1 cellular context compared by ENCODE assay signal in the genomic region with DNA sequence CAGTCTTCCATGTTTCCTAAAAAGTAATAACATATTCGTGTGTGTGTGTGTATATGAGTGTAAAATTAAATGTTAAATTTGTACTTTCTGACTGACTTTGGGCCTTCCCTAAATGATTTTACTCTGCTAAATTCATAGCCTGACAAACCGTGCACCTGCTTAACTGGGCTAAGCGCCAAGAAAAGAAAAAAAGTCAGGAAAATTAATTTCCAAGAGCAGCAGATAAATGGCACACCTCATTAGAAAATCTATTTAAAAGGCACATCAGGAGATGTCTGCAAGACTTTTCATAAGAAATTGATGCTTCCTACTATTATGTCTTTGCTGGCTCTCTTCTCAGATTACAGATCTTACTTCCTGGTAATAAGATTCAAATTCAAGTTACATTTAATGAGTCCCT.
TF ChIP-seq lines count a peak whose summit lies in the region.

No MANE protein-coding gene starts in this region.

TF ChIP-seq in GM23338, 12 proteins besides CTCF, POLR2A, EP300 and RAD21 (continued from another document):
- TF ChIP-seq, protein P1, sequence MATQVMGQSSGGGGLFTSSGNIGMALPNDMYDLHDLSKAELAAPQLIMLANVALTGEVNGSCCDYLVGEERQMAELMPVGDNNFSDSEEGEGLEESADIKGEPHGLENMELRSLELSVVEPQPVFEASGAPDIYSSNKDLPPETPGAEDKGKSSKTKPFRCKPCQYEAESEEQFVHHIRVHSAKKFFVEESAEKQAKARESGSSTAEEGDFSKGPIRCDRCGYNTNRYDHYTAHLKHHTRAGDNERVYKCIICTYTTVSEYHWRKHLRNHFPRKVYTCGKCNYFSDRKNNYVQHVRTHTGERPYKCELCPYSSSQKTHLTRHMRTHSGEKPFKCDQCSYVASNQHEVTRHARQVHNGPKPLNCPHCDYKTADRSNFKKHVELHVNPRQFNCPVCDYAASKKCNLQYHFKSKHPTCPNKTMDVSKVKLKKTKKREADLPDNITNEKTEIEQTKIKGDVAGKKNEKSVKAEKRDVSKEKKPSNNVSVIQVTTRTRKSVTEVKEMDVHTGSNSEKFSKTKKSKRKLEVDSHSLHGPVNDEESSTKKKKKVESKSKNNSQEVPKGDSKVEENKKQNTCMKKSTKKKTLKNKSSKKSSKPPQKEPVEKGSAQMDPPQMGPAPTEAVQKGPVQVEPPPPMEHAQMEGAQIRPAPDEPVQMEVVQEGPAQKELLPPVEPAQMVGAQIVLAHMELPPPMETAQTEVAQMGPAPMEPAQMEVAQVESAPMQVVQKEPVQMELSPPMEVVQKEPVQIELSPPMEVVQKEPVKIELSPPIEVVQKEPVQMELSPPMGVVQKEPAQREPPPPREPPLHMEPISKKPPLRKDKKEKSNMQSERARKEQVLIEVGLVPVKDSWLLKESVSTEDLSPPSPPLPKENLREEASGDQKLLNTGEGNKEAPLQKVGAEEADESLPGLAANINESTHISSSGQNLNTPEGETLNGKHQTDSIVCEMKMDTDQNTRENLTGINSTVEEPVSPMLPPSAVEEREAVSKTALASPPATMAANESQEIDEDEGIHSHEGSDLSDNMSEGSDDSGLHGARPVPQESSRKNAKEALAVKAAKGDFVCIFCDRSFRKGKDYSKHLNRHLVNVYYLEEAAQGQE (IDR thresholded peaks at IDR 0.05; ENCODE audit: unreplicated experiment), result no peak
- no peak for TF ChIP-seq JUNB (IDR thresholded peaks at IDR 0.05; ENCODE audit: unreplicated experiment)
